Comparison of ENCODE assay signal across 1 cellular context in the genomic region with DNA sequence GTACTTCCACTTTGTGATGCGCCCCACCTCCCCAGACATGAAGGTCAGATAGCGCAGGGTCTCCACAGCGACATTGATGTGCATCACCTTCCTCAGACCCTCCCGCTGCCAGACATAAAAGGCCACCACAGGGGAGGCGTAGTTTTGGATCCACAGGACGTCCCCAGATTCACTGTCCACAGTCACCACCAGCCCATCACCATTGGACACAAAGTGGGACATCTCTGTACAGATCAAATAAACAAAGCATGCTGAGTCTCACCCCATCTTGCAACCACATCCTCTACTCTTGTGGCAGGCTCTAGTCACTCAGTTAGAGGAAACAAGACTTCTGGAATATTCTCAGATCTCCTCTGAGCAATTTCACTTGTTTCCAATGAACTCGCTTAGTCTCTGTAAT.
TF ChIP-seq lines count a peak whose summit lies in the region.

No MANE protein-coding gene starts in this region.

TF ChIP-seq in HepG2, 621 proteins besides CTCF, POLR2A, EP300 and RAD21:
- TF ChIP-seq ZNF180 (CRISPR knock-in tag; IDR thresholded peaks at IDR 0.05; ENCODE audit: borderline replicate concordance, low read depth) (no peak), SP2 (CRISPR knock-in tag; IDR thresholded peaks at IDR 0.05) (no peak), KAT7 (CRISPR knock-in tag; IDR thresholded peaks at IDR 0.05; ENCODE audit: borderline replicate concordance) (no peak), MBD4 (IDR thresholded peaks at IDR 0.05; ENCODE audit: borderline replicate concordance, low read length) (no peak), MBNL3 (CRISPR knock-in tag; conservative IDR thresholded peaks at IDR 0.05) (no peak), HOXA5 (CRISPR knock-in tag; IDR thresholded peaks at IDR 0.05) (no peak), NFKB2 (CRISPR knock-in tag; IDR thresholded peaks at IDR 0.05; ENCODE audit: borderline replicate concordance) (no peak), ATF7 (IDR thresholded peaks at IDR 0.05) (no peak), ATF7 (CRISPR knock-in tag; IDR thresholded peaks at IDR 0.05) (no peak), CENPX (CRISPR knock-in tag; IDR thresholded peaks at IDR 0.05) (no peak), ZNF567 (CRISPR knock-in tag; IDR thresholded peaks at IDR 0.05; ENCODE audit: borderline replicate concordance) (no peak)
- TF ChIP-seq, protein P1, sequence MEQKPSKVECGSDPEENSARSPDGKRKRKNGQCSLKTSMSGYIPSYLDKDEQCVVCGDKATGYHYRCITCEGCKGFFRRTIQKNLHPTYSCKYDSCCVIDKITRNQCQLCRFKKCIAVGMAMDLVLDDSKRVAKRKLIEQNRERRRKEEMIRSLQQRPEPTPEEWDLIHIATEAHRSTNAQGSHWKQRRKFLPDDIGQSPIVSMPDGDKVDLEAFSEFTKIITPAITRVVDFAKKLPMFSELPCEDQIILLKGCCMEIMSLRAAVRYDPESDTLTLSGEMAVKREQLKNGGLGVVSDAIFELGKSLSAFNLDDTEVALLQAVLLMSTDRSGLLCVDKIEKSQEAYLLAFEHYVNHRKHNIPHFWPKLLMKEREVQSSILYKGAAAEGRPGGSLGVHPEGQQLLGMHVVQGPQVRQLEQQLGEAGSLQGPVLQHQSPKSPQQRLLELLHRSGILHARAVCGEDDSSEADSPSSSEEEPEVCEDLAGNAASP (CRISPR knock-in tag; IDR thresholded peaks at IDR 0.05; ENCODE audit: borderline replicate concordance) = no peak
- TF ChIP-seq, protein P2, sequence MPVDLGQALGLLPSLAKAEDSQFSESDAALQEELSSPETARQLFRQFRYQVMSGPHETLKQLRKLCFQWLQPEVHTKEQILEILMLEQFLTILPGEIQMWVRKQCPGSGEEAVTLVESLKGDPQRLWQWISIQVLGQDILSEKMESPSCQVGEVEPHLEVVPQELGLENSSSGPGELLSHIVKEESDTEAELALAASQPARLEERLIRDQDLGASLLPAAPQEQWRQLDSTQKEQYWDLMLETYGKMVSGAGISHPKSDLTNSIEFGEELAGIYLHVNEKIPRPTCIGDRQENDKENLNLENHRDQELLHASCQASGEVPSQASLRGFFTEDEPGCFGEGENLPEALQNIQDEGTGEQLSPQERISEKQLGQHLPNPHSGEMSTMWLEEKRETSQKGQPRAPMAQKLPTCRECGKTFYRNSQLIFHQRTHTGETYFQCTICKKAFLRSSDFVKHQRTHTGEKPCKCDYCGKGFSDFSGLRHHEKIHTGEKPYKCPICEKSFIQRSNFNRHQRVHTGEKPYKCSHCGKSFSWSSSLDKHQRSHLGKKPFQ (CRISPR knock-in tag; IDR thresholded peaks at IDR 0.05; ENCODE audit: insufficient replicate concordance) = no peak
